24 cellular contexts compared by ENCODE assay signal in the genomic region with DNA sequence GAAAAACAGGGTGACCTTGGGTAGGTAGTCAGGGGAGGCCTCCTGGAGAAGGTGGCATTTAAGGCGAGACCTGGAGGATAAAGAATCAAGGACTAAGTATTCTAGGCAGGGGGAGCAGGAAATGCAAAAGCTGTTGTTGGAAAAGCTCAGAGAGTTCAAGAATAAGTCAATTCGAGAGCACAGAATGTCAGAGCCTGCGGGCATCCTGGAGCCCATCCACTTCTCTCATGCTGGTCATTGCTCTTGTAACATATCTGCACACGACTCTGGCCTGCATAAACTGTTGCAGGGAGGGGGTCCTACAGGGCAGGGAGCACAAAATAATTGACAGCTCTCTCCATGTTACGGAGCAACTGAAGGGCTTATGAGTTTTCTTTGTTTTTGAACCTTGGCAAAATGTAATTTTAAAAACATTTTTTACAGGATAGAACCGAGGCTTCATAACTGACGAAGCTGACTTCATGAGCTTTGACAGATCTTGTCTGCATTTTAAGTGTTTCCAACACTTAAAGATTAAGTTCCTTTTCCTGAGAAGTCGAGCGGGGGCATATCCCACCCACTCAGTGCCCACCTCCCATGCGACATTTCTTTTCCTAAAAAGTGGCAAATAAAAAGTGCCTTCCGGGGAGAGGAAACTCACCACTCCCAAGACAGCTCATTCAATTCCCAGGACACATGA. TPM values are rescaled to one million over a fixed set of nuclear protein-coding genes. Genes with fewer than 3 reads are reported as not detected.
DNase-seq lines count a peak whose midpoint lies in the region; ATAC-seq, FAIRE-seq and TF ChIP-seq lines count a peak whose summit lies in the region.
"Had no signal": no experiment of that assay in that cellular context is flagged by ENCODE, and none has a peak within 500 bp of the region (broad histone marks: within the 10 kb centered on the region; RNA-seq: fewer than 3 reads in every experiment).

No MANE protein-coding gene starts in this region.

- no peak overlapping the region for H3K4me3 Mint-ChIP-seq in CD14-positive monocyte
- H3K4me3 Mint-ChIP-seq: CD4-positive, alpha-beta memory T cell had no signal

- H3K27ac ChIP-seq in BLaER1 (peak overlapping the region; percentile 44; the same call in 1 of the 2 replicates), small intestine (ENCODE audit: low read depth in 1 of 2, low read length in 1 of 2) (no peak overlapping the region)
- H3K27ac ChIP-seq: HL-60, RWPE1 had no signal

- peak overlapping the region; percentile 59 for H3K4me2 ChIP-seq in BLaER1

- H3K4me1 ChIP-seq in BLaER1 (peaks cover 81% of the 10 kb centered on the region), adipocyte (ENCODE audit: control insufficient read depth, insufficient read depth, low read length) (peaks cover 47% of the 10 kb centered on the region), small intestine (ENCODE audit: control insufficient read depth in 2 of 2, insufficient read depth in 1 of 2, low read depth in 1 of 2, low read length in 1 of 2) (no peaks in the 10 kb centered on the region)

- peak; percentile 23 for DNase-seq in COLO829 (ENCODE audit: low spot score)
- no peak for DNase-seq in adipocyte (ENCODE audit: low read depth)
- peak; percentile 26 for DNase-seq in mesenteric fat pad (ENCODE audit: low spot score)
- DNase-seq in stimulated activated CD4-positive, alpha-beta T cell treated with anti-CD3 and anti-CD28 coated beads, Interleukin-12 subunit alpha, Interleukin-12 subunit beta, amount 100 ng/mL, for 4 hours = no peak
- DNase-seq in small intestine = no peak
- no peak for DNase-seq in left colon
- DNase-seq in CD14-positive monocyte (ENCODE audit: low spot score) = no peak
- DNase-seq: ACHN; AML-193; Calu3; CD4-positive, alpha-beta memory T cell; GOT3; NCI-H1436; NCI-H1930; NCI-H226; NCI-H524; NCI-H82; T-helper 1 cell had no signal

- H3K4me3 ChIP-seq in BLaER1 = no peak overlapping the region
- H3K4me3 ChIP-seq in adipocyte (ENCODE audit: low read length) = peak overlapping the region; percentile 22
- no peak overlapping the region for H3K4me3 ChIP-seq in small intestine (ENCODE audit: low read depth in 1 of 2, low read length in 2 of 2)

- H3K27me3 ChIP-seq in BLaER1 = no peaks in the 10 kb centered on the region
- H3K27me3 ChIP-seq in adipocyte (replicated peaks; ENCODE audit: control insufficient read depth, insufficient read depth, low read length) = no peaks in the 10 kb centered on the region
- H3K27me3 ChIP-seq in small intestine (ENCODE audit: control insufficient read depth in 2 of 2, insufficient read depth in 2 of 2, low read length in 2 of 2) = no peaks in the 10 kb centered on the region

- H3K9ac ChIP-seq in BLaER1 = 0 out of 2 replicates have a peak overlapping the region, but pooled peaks have one; percentile 1
- H3K9ac ChIP-seq in adipocyte (ENCODE audit: low read length) = peak overlapping the region; percentile 18

- no peak for TF ChIP-seq CTCF in CD14-positive monocyte (IDR thresholded peaks at IDR 0.05)

- H3K36me3 ChIP-seq in BLaER1 (no peaks in the 10 kb centered on the region), adipocyte (ENCODE audit: control insufficient read depth, insufficient read depth, low read length, severe bottlenecking) (no peaks in the 10 kb centered on the region), small intestine (ENCODE audit: control insufficient read depth in 2 of 2, insufficient read depth in 2 of 2, low read length in 2 of 2) (no peaks in the 10 kb centered on the region)

- H3K9me3 Mint-ChIP-seq in CD14-positive monocyte = peaks cover 0 to 3% (median 0%) of the 10 kb centered on the region in 7 donors
- H3K9me3 Mint-ChIP-seq: CD4-positive, alpha-beta memory T cell had no signal

- WGBS in small intestine, 3 donors = 76 to 83% (median 77%) methylated on average over 11 of the region's 11 CpGs

- intact Hi-C loops in left colon (cut with DNase I, micrococcal nuclease) (no loop called here), CD14-positive monocyte (cut with micrococcal nuclease) (no loop called here)

- H3K27ac Mint-ChIP-seq in CD14-positive monocyte = peak overlapping the region in 2 of 7 donors; percentile 3 to 38
- H3K27ac Mint-ChIP-seq: CD4-positive, alpha-beta memory T cell had no signal

- no peak for FAIRE-seq in small intestine (lab: Jason Lieb, UNC)

- H3K27me3 Mint-ChIP-seq in CD14-positive monocyte (ENCODE audit: low read depth in 3 of 3) = peaks cover 0 to 21% (median 16%) of the 10 kb centered on the region in 3 donors

- H3K4me1 Mint-ChIP-seq in CD14-positive monocyte = no peaks in the 10 kb centered on the region

- H4K20me1 ChIP-seq in BLaER1 = no peaks in the 10 kb centered on the region

- H3K36me3 Mint-ChIP-seq in CD14-positive monocyte = no peaks in the 10 kb centered on the region
- H3K36me3 Mint-ChIP-seq: CD4-positive, alpha-beta memory T cell had no signal

- H3K9me3 ChIP-seq in BLaER1 = no peaks in the 10 kb centered on the region
- no peaks in the 10 kb centered on the region for H3K9me3 ChIP-seq in adipocyte (ENCODE audit: control insufficient read depth, low read length)
- no peaks in the 10 kb centered on the region for H3K9me3 ChIP-seq in small intestine (ENCODE audit: control insufficient read depth, low read depth)

- no peak for ATAC-seq in left colon

RNA-seq across cellular contexts. Expression of a gene that starts 4.2 kb away (rescaled TPM):
- total RNA-seq in mesenteric fat pad (5.5 TPM), left colon (1 to 10 TPM in 1 of 2 donors, under 1 TPM in 1; 0.58 to 1.8 TPM)
- polyA plus RNA-seq in small intestine (1 to 10 TPM in 2 of 3 donors, not detected in 1; 1.4 to 2.9 TPM), CD14-positive monocyte (not detected)
- total RNA-seq: Calu3; CD4-positive, alpha-beta memory T cell; G401; HT1080; MCF 10A had no signal
- polyA plus RNA-seq: CD4-positive, alpha-beta memory T cell had no signal

RNA-seq across cellular contexts. Expression of a gene that starts 45.2 kb away (rescaled TPM):
- not detected for total RNA-seq in mesenteric fat pad
- polyA plus RNA-seq in small intestine = under 1 TPM in 1 of 3 donors, not detected in 2; 0.40 TPM
- under 1 TPM in 1 of 2 donors, not detected in 1; 0.31 TPM for total RNA-seq in left colon
- polyA plus RNA-seq in CD14-positive monocyte = under 1 TPM in 1 of 2 donors, not detected in 1; 0.08 TPM
- total RNA-seq: Calu3; CD4-positive, alpha-beta memory T cell; G401; HT1080; MCF 10A had no signal

Comparison
In these comparisons a context has a peak if more than half of its experiments do, and no peak if none do; other contexts are left out.
1. DNase-seq: peak in COLO829 (single experiment) and mesenteric fat pad (single experiment); none in adipocyte (single experiment), stimulated activated CD4-positive, alpha-beta T cell treated with anti-CD3 and anti-CD28 coated beads, Interleukin-12 subunit alpha, Interleukin-12 subunit beta, amount 100 ng/mL, for 4 hours (single experiment), small intestine (single experiment), left colon (0 of 2) and CD14-positive monocyte (single experiment).